Comparison of ENCODE assay signal across 8 cellular contexts in the genomic region with DNA sequence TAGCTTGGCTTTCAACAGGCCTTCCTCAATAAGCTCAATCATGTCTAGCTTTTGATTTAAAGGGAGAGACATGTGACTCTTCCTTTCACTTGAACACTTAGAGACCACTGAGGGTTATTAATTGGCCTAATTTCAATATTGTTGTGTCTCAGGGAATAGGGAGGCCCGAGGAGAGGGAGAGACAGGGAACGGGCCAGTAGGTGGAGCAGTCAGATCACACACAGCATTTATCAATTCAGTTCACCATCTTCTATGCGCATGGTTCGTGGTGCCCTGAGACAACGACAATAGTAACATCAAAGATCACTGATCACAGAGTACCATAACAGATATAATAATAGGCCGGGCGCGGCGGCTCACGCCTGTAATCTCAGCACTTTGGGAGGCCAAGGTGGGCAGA. TPM values are rescaled to one million over a fixed set of nuclear protein-coding genes. Genes with fewer than 3 reads are reported as not detected.
DNase-seq lines count a peak whose midpoint lies in the region; ATAC-seq and TF ChIP-seq lines count a peak whose summit lies in the region.

No MANE protein-coding gene starts in this region.

- no peak for ATAC-seq in GM21526 (IDR thresholded peaks at IDR 0.05; ENCODE audit: low FRiP score, unreplicated experiment)
- no peak for ATAC-seq in HG02852 (IDR thresholded peaks at IDR 0.05; ENCODE audit: unreplicated experiment)

- TF ChIP-seq CTCF in ascending aorta (IDR thresholded peaks at IDR 0.05) (peak in 2 of 3 experiments; percentile 10 to 33), uterus (IDR thresholded peaks at IDR 0.05) (peak in 3 of 4 experiments; percentile 13 to 43 (median 24))

- TF ChIP-seq POLR2A in uterus (IDR thresholded peaks at IDR 0.05) = no peak

- no peaks in the 10 kb centered on the region for H3K9me3 ChIP-seq in MG63
- no peaks in the 10 kb centered on the region for H3K9me3 ChIP-seq in ascending aorta
- no peaks in the 10 kb centered on the region for H3K9me3 ChIP-seq in uterus

- intact Hi-C loops in ascending aorta (cut with DNase I) (loop anchor here (5.0 kb wide), 1 partner anchor 173 kb away; no protein-coding TSS in a partner anchor), uterus (cut with DNase I; ENCODE audit: low total_unique reads) (no loop called here)

- no peaks in the 10 kb centered on the region for H3K4me1 ChIP-seq in ascending aorta
- H3K4me1 ChIP-seq in uterus = no peaks in the 10 kb centered on the region

- H3K27me3 ChIP-seq in MG63 (no peaks in the 10 kb centered on the region), ascending aorta (no peaks in the 10 kb centered on the region), uterus (no peaks in the 10 kb centered on the region)

- H3K4me3 ChIP-seq in MG63 = no peak overlapping the region
- no peak overlapping the region for H3K4me3 ChIP-seq in ascending aorta
- H3K4me3 ChIP-seq in uterus = no peak overlapping the region

- DNase-seq in COLO668 (lab: John Stamatoyannopoulos, UW; ENCODE audit: unreplicated experiment) (peak; percentile 0), MG63 (peak; percentile 10), ascending aorta (ENCODE audit: low spot score in 2 of 2) (no peak), kidney tubule cell (ENCODE audit: low spot score) (peak; percentile 18), uterus (peak; percentile 21 to 27), NCI-H2196 (lab: John Stamatoyannopoulos, UW; ENCODE audit: unreplicated experiment) (no peak)

- H3K27ac ChIP-seq in ascending aorta (no peak overlapping the region), uterus (no peak overlapping the region)

- H3K36me3 ChIP-seq in MG63 (no peaks in the 10 kb centered on the region), ascending aorta (no peaks in the 10 kb centered on the region), uterus (no peaks in the 10 kb centered on the region)

RNA-seq across cellular contexts. Expression of a gene that starts 17.8 kb away (rescaled TPM):
- total RNA-seq in MG63 (2014; rRNA removed; shearing (Covaris generic); ENCODE audit: low replicate concordance) = 1.6 and 4.3 TPM in 2 replicates
- 2.8 TPM for total RNA-seq in ascending aorta
- total RNA-seq in uterus = 10 to 100 TPM in 2 of 4 donors, 1 to 10 TPM in 2; 2.6 to 26.6 (median 9.4) TPM

Comparison
In these comparisons a context has a peak if more than half of its experiments do, and no peak if none do; other contexts are left out.
1. DNase-seq: peak in COLO668 (single experiment), MG63 (single experiment), kidney tubule cell (single experiment) and uterus (2 of 2); none in ascending aorta (0 of 2) and NCI-H2196 (single experiment).